26 cellular contexts compared by ENCODE assay signal in genomic region chr19:17953316-17953801, GRCh38. TPM values are rescaled to one million over a fixed set of nuclear protein-coding genes. Genes with fewer than 3 reads are reported as not detected.
A peak's percentile ranks its signal among the peaks of the same experiment; 100 is the strongest.
DNase-seq lines count a peak whose midpoint lies in the region; ATAC-seq, FAIRE-seq and TF ChIP-seq lines count a peak whose summit lies in the region.
"Had no signal": no experiment of that assay in that cellular context is flagged by ENCODE, and none has a peak within 500 bp of the region (broad histone marks: within the 10 kb centered on the region; RNA-seq: fewer than 3 reads in every experiment).

No MANE protein-coding gene starts in this region.

- H3K27ac ChIP-seq in iPS-20b (ENCODE audit: low read length) (no peak overlapping the region), gastroesophageal sphincter (no peak overlapping the region), esophagus muscularis mucosa (replicated peaks in 1 of 4) (no peak overlapping the region)
- H3K27ac ChIP-seq: breast epithelium, RWPE1, thyroid gland had no signal

- TF ChIP-seq POLR2A in H54 (IDR thresholded peaks at IDR 0.05; ENCODE audit: low read depth, low read length) (no peak), gastroesophageal sphincter (IDR thresholded peaks at IDR 0.05) (no peak), esophagus muscularis mucosa (IDR thresholded peaks at IDR 0.05; ENCODE audit: low read depth) (no peak)

- H3K36me3 ChIP-seq in iPS-20b (ENCODE audit: insufficient read depth, low read depth, low read length) (no peaks in the 10 kb centered on the region), gastroesophageal sphincter (no peaks in the 10 kb centered on the region), mucosa of descending colon (ENCODE audit: low read depth) (no peaks in the 10 kb centered on the region), esophagus muscularis mucosa (no peaks in the 10 kb centered on the region)
- H3K36me3 ChIP-seq: breast epithelium, thyroid gland had no signal

- no peak for ATAC-seq in activated T-helper 17 cell treated with anti-CD3 and anti-CD28 coated beads, Interleukin-2, amount 50 U/mL, for 72 hours (replicated peaks)
- ATAC-seq in stimulated activated effector memory CD8-positive, alpha-beta T cell treated with anti-CD3 and anti-CD28 coated beads, Interleukin-12 subunit alpha, Interleukin-12 subunit beta, amount 100 ng/mL, for 72 hours, result no peak
- ATAC-seq in gastroesophageal sphincter (no peak), mucosa of descending colon (no peak), HG02870 (IDR thresholded peaks at IDR 0.05; ENCODE audit: unreplicated experiment) (no peak)
- ATAC-seq: left lobe of liver had no signal

- H3K36me3 Mint-ChIP-seq in activated T-helper 17 cell treated with anti-CD3 and anti-CD28 coated beads, Interleukin-2, amount 50 U/mL, for 72 hours (ENCODE audit: low read depth), result peaks cover 10% of the 10 kb centered on the region
- peaks cover 23% of the 10 kb centered on the region for H3K36me3 Mint-ChIP-seq in stimulated activated effector memory CD8-positive, alpha-beta T cell treated with anti-CD3 and anti-CD28 coated beads, Interleukin-12 subunit alpha, Interleukin-12 subunit beta, amount 100 ng/mL, for 72 hours

- H3K4me1 Mint-ChIP-seq in activated T-helper 17 cell treated with anti-CD3 and anti-CD28 coated beads, Interleukin-2, amount 50 U/mL, for 72 hours, result peaks cover 18% of the 10 kb centered on the region
- peaks cover 30% of the 10 kb centered on the region for H3K4me1 Mint-ChIP-seq in stimulated activated effector memory CD8-positive, alpha-beta T cell treated with anti-CD3 and anti-CD28 coated beads, Interleukin-12 subunit alpha, Interleukin-12 subunit beta, amount 100 ng/mL, for 72 hours

- H3K4me3 ChIP-seq in iPS-20b (ENCODE audit: low read length), result peak overlapping the region; percentile 70; the same call in 1 of the 2 replicates
- H3K4me3 ChIP-seq in gastroesophageal sphincter, result no peak overlapping the region
- no peak overlapping the region for H3K4me3 ChIP-seq in mucosa of descending colon
- H3K4me3 ChIP-seq in esophagus muscularis mucosa, result no peak overlapping the region
- H3K4me3 ChIP-seq: smooth muscle cell, thyroid gland had no signal

- no peaks in the 10 kb centered on the region for H3K9me3 Mint-ChIP-seq in activated T-helper 17 cell treated with anti-CD3 and anti-CD28 coated beads, Interleukin-2, amount 50 U/mL, for 72 hours
- no peaks in the 10 kb centered on the region for H3K9me3 Mint-ChIP-seq in stimulated activated effector memory CD8-positive, alpha-beta T cell treated with anti-CD3 and anti-CD28 coated beads, Interleukin-12 subunit alpha, Interleukin-12 subunit beta, amount 100 ng/mL, for 72 hours
- H3K9me3 Mint-ChIP-seq: T-helper 2 cell treated with Interferon-gamma antibody and Interleukin-4, amounts not matched to agents 5 μg/mL and 100 μg/mL, for 36 hours had no signal

- intact Hi-C loops in mucosa of descending colon (cut with DNase I, micrococcal nuclease), result no loop called here
- intact Hi-C loops in esophagus muscularis mucosa (cut with DNase I), result no loop called here

- H3K4me1 ChIP-seq in iPS-20b (ENCODE audit: insufficient read depth, low read length), result peaks cover 15% of the 10 kb centered on the region; the same call in 1 of the 2 replicates
- H3K4me1 ChIP-seq in gastroesophageal sphincter, result peaks cover 0 to 45% (median 30%) of the 10 kb centered on the region in 3 donors
- H3K4me1 ChIP-seq in mucosa of descending colon (ENCODE audit: low read depth), result peaks cover 21% of the 10 kb centered on the region
- H3K4me1 ChIP-seq in esophagus muscularis mucosa, result peaks cover 41 to 45% (median 44%) of the 10 kb centered on the region in 4 donors

- TF ChIP-seq CTCF in gastroesophageal sphincter (IDR thresholded peaks at IDR 0.05) (no peak), mucosa of descending colon (IDR thresholded peaks at IDR 0.05) (no peak), esophagus muscularis mucosa (IDR thresholded peaks at IDR 0.05) (no peak)

- H3K27me3 Mint-ChIP-seq in activated T-helper 17 cell treated with anti-CD3 and anti-CD28 coated beads, Interleukin-2, amount 50 U/mL, for 72 hours, result peaks cover 44% of the 10 kb centered on the region

- H3K9ac ChIP-seq in iPS-20b (ENCODE audit: low read depth, low read length), result no peak overlapping the region
- H3K9ac ChIP-seq: SK-N-SH had no signal

- TF ChIP-seq EP300 in gastroesophageal sphincter (IDR thresholded peaks at IDR 0.05), result no peak
- TF ChIP-seq EP300 in esophagus muscularis mucosa (IDR thresholded peaks at IDR 0.05), result no peak

- FAIRE-seq in H54 (lab: Jason Lieb, UNC), result no peak
- FAIRE-seq: endometrium, G401.6, GM18507 had no signal

- DNase-seq in H54 (ENCODE audit: insufficient read length, low spot score) (peak; percentile 32), mucosa of descending colon (no peak), esophagus muscularis mucosa (ENCODE audit: extremely low spot score) (no peak)
- DNase-seq in stimulated activated effector memory CD8-positive, alpha-beta T cell treated with anti-CD3 and anti-CD28 coated beads, Interleukin-12 subunit alpha, Interleukin-12 subunit beta, amount 100 ng/mL, for 72 hours (ENCODE audit: low spot score in 2 of 2), result no peak
- DNase-seq: activated naive CD4-positive, alpha-beta T cell treated with Interleukin-2 at 50 U/mL for 16 hours; activated T-cell treated with anti-CD3 and anti-CD28 coated beads, Interleukin-2, amount 50 U/mL, for 1 hour; AML-193; cortex of kidney; NCI-H1417 treated with DMSO at 0.1 percent for 48 hours; nucleus accumbens; SK-N-SH; stimulated activated naive CD4-positive, alpha-beta T cell treated with Interleukin-2 at 50 U/mL for 16 hours; thyroid gland had no signal

- H3K27ac Mint-ChIP-seq in activated T-helper 17 cell treated with anti-CD3 and anti-CD28 coated beads, Interleukin-2, amount 50 U/mL, for 72 hours, result no peak overlapping the region
- H3K27ac Mint-ChIP-seq in stimulated activated effector memory CD8-positive, alpha-beta T cell treated with anti-CD3 and anti-CD28 coated beads, Interleukin-12 subunit alpha, Interleukin-12 subunit beta, amount 100 ng/mL, for 72 hours, result no peak overlapping the region
- H3K27ac Mint-ChIP-seq: T-helper 2 cell treated with Interferon-gamma antibody and Interleukin-4, amounts not matched to agents 5 μg/mL and 100 μg/mL, for 36 hours had no signal

- WGBS in gastroesophageal sphincter (ENCODE audit: low coverage in 1 of 2), 2 donors, result 56% methylated on average over 5 of the region's 7 CpGs; no CpG with 5 or more reads in 1 of the 2 donors
- WGBS in esophagus muscularis mucosa, result 61% methylated on average over 7 of the region's 7 CpGs

- H3K9me3 ChIP-seq in iPS-20b (ENCODE audit: insufficient read depth, low read depth, low read length), result no peaks in the 10 kb centered on the region
- H3K9me3 ChIP-seq in gastroesophageal sphincter, result no peaks in the 10 kb centered on the region
- no peaks in the 10 kb centered on the region for H3K9me3 ChIP-seq in mucosa of descending colon
- no peaks in the 10 kb centered on the region for H3K9me3 ChIP-seq in esophagus muscularis mucosa
- H3K9me3 ChIP-seq: breast epithelium, SK-N-SH, thyroid gland had no signal

- peak overlapping the region; percentile 39 for H3K4me3 Mint-ChIP-seq in activated T-helper 17 cell treated with anti-CD3 and anti-CD28 coated beads, Interleukin-2, amount 50 U/mL, for 72 hours
- peak overlapping the region; percentile 85 for H3K4me3 Mint-ChIP-seq in stimulated activated effector memory CD8-positive, alpha-beta T cell treated with anti-CD3 and anti-CD28 coated beads, Interleukin-12 subunit alpha, Interleukin-12 subunit beta, amount 100 ng/mL, for 72 hours
- H3K4me3 Mint-ChIP-seq: T-helper 2 cell treated with Interferon-gamma antibody and Interleukin-4, amounts not matched to agents 5 μg/mL and 100 μg/mL, for 36 hours had no signal

- peaks cover 61% of the 10 kb centered on the region for H3K27me3 ChIP-seq in iPS-20b (ENCODE audit: insufficient read depth, low read length)
- H3K27me3 ChIP-seq in gastroesophageal sphincter, result peaks cover 97% of the 10 kb centered on the region
- peaks cover 8 to 97% (median 39%) of the 10 kb centered on the region in 4 donors for H3K27me3 ChIP-seq in esophagus muscularis mucosa

RNA-seq across cellular contexts. Expression of gene KCNN1, which starts 13.5 kb away (rescaled TPM):
- under 1 TPM; 0.50 to 0.61 TPM for total RNA-seq in activated T-helper 17 cell treated with anti-CD3 and anti-CD28 coated beads, Interleukin-2, amount 50 U/mL, for 72 hours
- total RNA-seq in gastroesophageal sphincter, result under 1 TPM in 2 of 4 donors, not detected in 2; 0.20 to 0.89 TPM
- under 1 TPM in 1 of 3 donors, not detected in 2; 0.79 TPM for total RNA-seq in mucosa of descending colon
- total RNA-seq in esophagus muscularis mucosa, result under 1 TPM in 2 of 4 donors, not detected in 2; 0.17 to 0.23 TPM
- total RNA-seq: left lobe of liver, MCF 10A had no signal

RNA-seq across cellular contexts. Expression of gene CCDC124, which starts 20.5 kb away (rescaled TPM):
- total RNA-seq in activated T-helper 17 cell treated with anti-CD3 and anti-CD28 coated beads, Interleukin-2, amount 50 U/mL, for 72 hours, result 10 to 100 TPM; 52.4 to 90.5 TPM
- 10 to 100 TPM; 48.1 to 75.9 (median 56.6) TPM for total RNA-seq in gastroesophageal sphincter
- total RNA-seq in mucosa of descending colon, result 10 to 100 TPM; 30.2 to 78.4 (median 56.3) TPM
- total RNA-seq in esophagus muscularis mucosa, result 10 to 100 TPM; 51.2 to 97.4 (median 74.3) TPM

RNA-seq across cellular contexts. Expression of gene ARRDC2, which starts 54.6 kb away (rescaled TPM):
- total RNA-seq in activated T-helper 17 cell treated with anti-CD3 and anti-CD28 coated beads, Interleukin-2, amount 50 U/mL, for 72 hours, result 10 to 100 TPM; 32.0 to 98.0 TPM
- total RNA-seq in gastroesophageal sphincter (10 to 100 TPM; 31.9 to 64.6 (median 47.5) TPM), mucosa of descending colon (10 to 100 TPM; 26.4 to 31.1 (median 30.8) TPM), esophagus muscularis mucosa (10 to 100 TPM; 30.6 to 69.2 (median 62.5) TPM)
